13 cellular contexts compared by ENCODE assay signal in the genomic region with DNA sequence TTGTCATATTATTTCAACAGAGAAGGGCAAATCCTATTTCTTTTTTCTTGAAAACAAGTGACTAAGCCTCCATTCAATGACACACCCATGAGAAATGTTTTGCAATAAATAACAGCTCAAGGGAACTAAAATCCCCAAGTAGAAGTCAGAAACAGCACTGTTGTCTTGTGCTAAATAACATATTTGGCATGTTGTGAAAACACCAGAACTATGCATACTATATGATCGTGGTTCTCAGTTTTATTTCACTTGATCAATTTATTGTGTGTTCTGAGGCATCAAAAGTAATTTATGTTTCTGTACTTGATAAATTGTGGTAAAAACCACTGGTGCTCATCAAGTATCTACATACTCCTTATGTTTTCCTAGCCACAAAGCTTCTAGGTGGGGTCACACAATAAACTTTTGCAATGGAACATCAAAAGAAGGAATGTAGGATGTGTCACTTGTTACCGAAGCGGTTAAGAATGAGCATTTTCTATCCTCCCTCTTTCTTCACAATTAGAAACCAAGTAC.
A peak's percentile ranks its signal among the peaks of the same experiment; 100 is the strongest.
DNase-seq lines count a peak whose midpoint lies in the region; ATAC-seq and TF ChIP-seq lines count a peak whose summit lies in the region.
"Had no signal": no experiment of that assay in that cellular context is flagged by ENCODE, and none has a peak within 500 bp of the region (broad histone marks: within the 10 kb centered on the region; RNA-seq: fewer than 3 reads in every experiment).

No MANE protein-coding gene starts in this region.

- TF ChIP-seq CTCF in MCF 10A (IDR thresholded peaks at IDR 0.05; ENCODE audit: unreplicated experiment), result no peak
- no peak for TF ChIP-seq CTCF in breast epithelium (IDR thresholded peaks at IDR 0.05)
- TF ChIP-seq CTCF in RWPE1 (conservative IDR thresholded peaks at IDR 0.05; ENCODE audit: low read depth), result no peak
- no peak for TF ChIP-seq CTCF in fibroblast of pulmonary artery (IDR thresholded peaks at IDR 0.05; ENCODE audit: low read length, missing control alignments)
- TF ChIP-seq CTCF in type B pancreatic cell (conservative IDR thresholded peaks at IDR 0.05), result no peak

- POLR2A ChIA-PET in MCF 10A (lab: Yijun Ruan, JAX) (interaction anchor here (0.6 to 2.6 kb wide), 19 partner anchors 8 to 693 kb away, joined by 3 to 15 read pairs (median 5); a partner anchor contains a TSS), RWPE1 (lab: Yijun Ruan, JAX; ENCODE audit: low non-redundant PET) (no interaction called here)

- no peaks in the 10 kb centered on the region for H3K27me3 ChIP-seq in breast epithelium

- H3K4me3 Mint-ChIP-seq in MCF 10A (ENCODE audit: unreplicated experiment) (peak overlapping the region; percentile 10), type B pancreatic cell (no peak overlapping the region)
- H3K4me3 Mint-ChIP-seq: activated T-cell treated with anti-CD3 and anti-CD28 coated beads, Interleukin-2, amount 50 U/mL, for 4 hours; naive thymus-derived CD8-positive, alpha-beta T cell had no signal

- H3K27ac Mint-ChIP-seq in MCF 10A (ENCODE audit: low read depth, unreplicated experiment) (peak overlapping the region; percentile 95), type B pancreatic cell (peak overlapping the region; percentile 73)
- H3K27ac Mint-ChIP-seq: naive thymus-derived CD8-positive, alpha-beta T cell had no signal

- ATAC-seq in GM18517 (IDR thresholded peaks at IDR 0.05; ENCODE audit: unreplicated experiment) (no peak), GM18861 (IDR thresholded peaks at IDR 0.05; ENCODE audit: unreplicated experiment) (no peak)
- ATAC-seq: naive thymus-derived CD8-positive, alpha-beta T cell had no signal

- no peaks in the 10 kb centered on the region for H3K9me3 ChIP-seq in breast epithelium

- H3K27ac ChIP-seq in breast epithelium, result peak overlapping the region in 1 of 2 donors; percentile 43
- no peak overlapping the region for H3K27ac ChIP-seq in RWPE1

- CTCF ChIA-PET in MCF 10A (lab: Yijun Ruan, JAX) (interaction anchor here (0.7 to 1.3 kb wide), 2 partner anchors 15 to 689 kb away, joined by 3 read pairs; no protein-coding TSS in a partner anchor), RWPE1 (lab: Yijun Ruan, JAX) (interaction anchor here (0.7 kb wide), 1 partner anchor 829 kb away, joined by 7 read pairs; no protein-coding TSS in a partner anchor)

- H3K27me3 Mint-ChIP-seq in MCF 10A (ENCODE audit: insufficient read depth, unreplicated experiment), result no peaks in the 10 kb centered on the region
- no peaks in the 10 kb centered on the region for H3K27me3 Mint-ChIP-seq in type B pancreatic cell
- H3K27me3 Mint-ChIP-seq: naive thymus-derived CD8-positive, alpha-beta T cell had no signal

- no TSS peak for BruUV-seq in MCF 10A (replicated peaks; lab: Mats Ljungman, UMichigan)

- peaks cover 9% of the 10 kb centered on the region for H3K36me3 Mint-ChIP-seq in MCF 10A (ENCODE audit: insufficient read depth, unreplicated experiment)
- H3K36me3 Mint-ChIP-seq in type B pancreatic cell, result no peaks in the 10 kb centered on the region
- H3K36me3 Mint-ChIP-seq: naive thymus-derived CD8-positive, alpha-beta T cell had no signal

- DNase-seq in MCF 10A (ENCODE audit: unreplicated experiment) (peak; percentile 79), breast epithelium (ENCODE audit: low spot score in 2 of 2) (no peak), RWPE1 (ENCODE audit: low spot score) (peak; percentile 42), fibroblast of pulmonary artery (ENCODE audit: low read depth) (peak; percentile 86), type B pancreatic cell (ENCODE audit: extremely low spot score, unreplicated experiment) (no peak), GM19240 (ENCODE audit: insufficient read length, low spot score) (no peak)
- DNase-seq: activated T-cell treated with anti-CD3 and anti-CD28 coated beads, Interleukin-2, amount 50 U/mL, for 4 hours; cortex of kidney; naive thymus-derived CD8-positive, alpha-beta T cell; NCI-H526 treated with DMSO at 0.1 percent for 48 hours; stimulated activated CD4-positive, alpha-beta T cell treated with anti-CD3 and anti-CD28 coated beads, Interleukin-12 subunit alpha, Interleukin-12 subunit beta, amount 100 ng/mL, for 4 hours had no signal

- H3K4me3 ChIP-seq in breast epithelium (no peak overlapping the region), fibroblast of pulmonary artery (replicated peaks; ENCODE audit: low read depth, low read length) (no peak overlapping the region)

- TF ChIP-seq POLR2A in breast epithelium (IDR thresholded peaks at IDR 0.05), result no peak

- no peaks in the 10 kb centered on the region for H3K36me3 ChIP-seq in breast epithelium

- intact Hi-C loops in MCF 10A (cut with micrococcal nuclease) (loop anchor here (2.0 to 5.0 kb wide), 2 partner anchors 48 to 693 kb away; a partner anchor contains a TSS), breast epithelium (cut with DNase I; ENCODE audit: low total_unique reads) (no loop called here)

- no peaks in the 10 kb centered on the region for H3K9me3 Mint-ChIP-seq in MCF 10A (ENCODE audit: unreplicated experiment)
- peaks cover 10% of the 10 kb centered on the region for H3K9me3 Mint-ChIP-seq in type B pancreatic cell
- H3K9me3 Mint-ChIP-seq: activated T-cell treated with anti-CD3 and anti-CD28 coated beads, Interleukin-2, amount 50 U/mL, for 4 hours; naive thymus-derived CD8-positive, alpha-beta T cell had no signal

- H3K4me1 Mint-ChIP-seq in MCF 10A (ENCODE audit: insufficient read depth, unreplicated experiment), result peaks cover 17% of the 10 kb centered on the region
- H3K4me1 Mint-ChIP-seq in type B pancreatic cell (ENCODE audit: unreplicated experiment), result no peaks in the 10 kb centered on the region
- H3K4me1 Mint-ChIP-seq: naive thymus-derived CD8-positive, alpha-beta T cell had no signal

- no peaks in the 10 kb centered on the region for H3K4me1 ChIP-seq in breast epithelium

Comparison
In these comparisons a context has a peak if more than half of its experiments do, and no peak if none do; other contexts are left out.
1. DNase-seq: peak in MCF 10A (single experiment), RWPE1 (single experiment) and fibroblast of pulmonary artery (single experiment); none in breast epithelium (0 of 2), type B pancreatic cell (single experiment) and GM19240 (single experiment).